In the genomic region with DNA sequence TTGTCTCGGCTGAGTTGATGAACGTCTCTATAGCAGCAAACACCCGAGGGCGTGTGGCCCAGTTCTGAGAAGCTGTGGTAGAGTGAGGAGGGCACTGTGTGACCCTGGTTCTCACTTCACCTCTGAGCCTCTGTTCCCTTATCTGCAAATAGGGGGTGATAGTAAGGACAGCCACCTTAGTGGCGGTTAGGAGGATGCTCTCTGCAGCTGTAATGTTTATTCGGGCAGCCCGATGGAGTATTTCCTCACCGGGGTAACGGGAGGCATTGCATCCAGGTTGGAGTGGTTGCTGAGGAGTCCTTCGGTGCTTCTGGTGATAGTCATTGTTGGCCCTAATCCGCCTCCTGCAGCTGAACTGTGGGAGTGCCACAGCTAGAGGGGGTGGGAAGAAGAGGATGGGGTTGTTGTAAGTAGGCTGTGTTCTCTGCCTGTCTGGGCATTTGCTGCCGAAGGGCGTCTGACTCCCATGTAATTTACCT, we compare ENCODE assay signal across 8 cellular contexts. TPM values are rescaled to one million over a fixed set of nuclear protein-coding genes. Genes with fewer than 3 reads are reported as not detected.
DNase-seq lines count a peak whose midpoint lies in the region; ATAC-seq and TF ChIP-seq lines count a peak whose summit lies in the region.

No MANE protein-coding gene starts in this region.

- no peak overlapping the region for H2BK5ac ChIP-seq in mesendoderm (ENCODE audit: low read length)

- WGBS in mesendoderm (ENCODE audit: extremely low coverage, insufficient coverage, low lambda C conversion rate): no CpG with 5 or more reads among the region's 13 CpGs

- peak overlapping the region; percentile 59 for H3K56ac ChIP-seq in mesendoderm (ENCODE audit: low read length)

- no peak overlapping the region for H2BK120ac ChIP-seq in mesendoderm (ENCODE audit: low read depth, low read length)

- no peak overlapping the region for H2AK5ac ChIP-seq in mesendoderm (ENCODE audit: low read length)

- peak overlapping the region; percentile 41 for H3K4me3 ChIP-seq in effector memory CD4-positive, alpha-beta T cell (ENCODE audit: insufficient read depth, low read depth, low read length, poor library complexity, severe bottlenecking)
- H3K4me3 ChIP-seq in mesendoderm (ENCODE audit: low read length): no peak overlapping the region

- peaks cover 96% of the 10 kb centered on the region for H3K79me2 ChIP-seq in mesendoderm (ENCODE audit: control insufficient read depth, insufficient read depth, low read length)

- H3K27me3 ChIP-seq in effector memory CD4-positive, alpha-beta T cell (replicated peaks; ENCODE audit: control insufficient read depth, insufficient read depth, low read length, poor library complexity, severe bottlenecking): no peaks in the 10 kb centered on the region
- H3K27me3 ChIP-seq in mesendoderm (ENCODE audit: insufficient read depth, low read length, poor library complexity): no peaks in the 10 kb centered on the region

- H3K18ac ChIP-seq in mesendoderm (ENCODE audit: low read length): peak overlapping the region; percentile 68

- peaks cover 67% of the 10 kb centered on the region for H3K4me1 ChIP-seq in effector memory CD4-positive, alpha-beta T cell (ENCODE audit: control insufficient read depth, insufficient read depth, low read length, poor library complexity, severe bottlenecking)
- peaks cover 38% of the 10 kb centered on the region for H3K4me1 ChIP-seq in mesendoderm (ENCODE audit: control insufficient read depth, low read depth, low read length)

- H3K79me1 ChIP-seq in mesendoderm (ENCODE audit: low read length): no peaks in the 10 kb centered on the region

- H3K9ac ChIP-seq in mesendoderm (ENCODE audit: low read length): peak overlapping the region; percentile 44

- peak; percentile 68 for ATAC-seq in WTC11

- H3K36me3 Mint-ChIP-seq in WTC11 (peaks cover 13% of the 10 kb centered on the region), type B pancreatic cell (peaks cover 13% of the 10 kb centered on the region)

- CTCF ChIA-PET in WTC11 (lab: Charles Lee): interaction anchor here (0.8 to 8.8 kb wide), 11 partner anchors 10 to 71 kb away, joined by 3 to 72 read pairs (median 4); no protein-coding TSS in a partner anchor

- H3K9me3 Mint-ChIP-seq in WTC11: peaks cover 3% of the 10 kb centered on the region; the same call in 1 of the 2 replicates
- no peaks in the 10 kb centered on the region for H3K9me3 Mint-ChIP-seq in type B pancreatic cell

- TF ChIP-seq CTCF in WTC11 (IDR thresholded peaks at IDR 0.05) (no peak), type B pancreatic cell (conservative IDR thresholded peaks at IDR 0.05) (peak; percentile 21)

- H3K4me1 Mint-ChIP-seq in WTC11: peaks cover 87% of the 10 kb centered on the region
- peaks cover 65% of the 10 kb centered on the region for H3K4me1 Mint-ChIP-seq in type B pancreatic cell (ENCODE audit: unreplicated experiment)

- peak; percentile 51 for DNase-seq in activated gamma-delta T cell treated with Interleukin-2 at 50 U/mL for 16 hours
- no peak for DNase-seq in activated gamma-delta T cell (lab: John Stamatoyannopoulos, UW)
- peak; percentile 67 for DNase-seq in WTC11 (ENCODE audit: low spot score)
- peak in 2 of 3 donors; percentile 23 to 42 for DNase-seq in effector memory CD4-positive, alpha-beta T cell
- DNase-seq in mesendoderm: peak; percentile 97
- no peak for DNase-seq in type B pancreatic cell (ENCODE audit: extremely low spot score, unreplicated experiment)
- DNase-seq in COR-L47 (lab: John Stamatoyannopoulos, UW): no peak
- no peak for DNase-seq in SK-N-DZ (ENCODE audit: low spot score)

- H3K4me3 Mint-ChIP-seq in WTC11 (peak overlapping the region; percentile 51), type B pancreatic cell (peak overlapping the region; percentile 47)

- peak overlapping the region; percentile 18 for H3K4me2 ChIP-seq in mesendoderm (ENCODE audit: low read length)

- POLR2A ChIA-PET in WTC11 (lab: Charles Lee): interaction anchor here (0.6 to 2.5 kb wide), 5 partner anchors 13 to 58 kb away, joined by 3 to 6 read pairs (median 3); no protein-coding TSS in a partner anchor

- peak overlapping the region; percentile 47 for H3K27ac ChIP-seq in effector memory CD4-positive, alpha-beta T cell (ENCODE audit: insufficient read depth, low read length, poor library complexity, severe bottlenecking)
- H3K27ac ChIP-seq in mesendoderm (ENCODE audit: low read depth, low read length): peak overlapping the region; percentile 83

- H4K8ac ChIP-seq in mesendoderm (ENCODE audit: low read depth, low read length): no peak overlapping the region

- H2BK15ac ChIP-seq in mesendoderm (replicated peaks; ENCODE audit: low read depth): no peak overlapping the region

- H4K5ac ChIP-seq in mesendoderm (ENCODE audit: low read length): no peak overlapping the region

- H3K36me3 ChIP-seq in effector memory CD4-positive, alpha-beta T cell (ENCODE audit: control insufficient read depth, insufficient read depth, low read length): no peaks in the 10 kb centered on the region
- H3K36me3 ChIP-seq in mesendoderm (ENCODE audit: control insufficient read depth, insufficient read depth, low read length): no peaks in the 10 kb centered on the region

- H3K9me3 ChIP-seq in effector memory CD4-positive, alpha-beta T cell (ENCODE audit: control insufficient read depth, low read length): no peaks in the 10 kb centered on the region

- no peak overlapping the region for H3K23ac ChIP-seq in mesendoderm (ENCODE audit: low read length)

- H3K4ac ChIP-seq in mesendoderm (ENCODE audit: low read depth, low read length): no peak overlapping the region

- H3K27me3 Mint-ChIP-seq in WTC11 (ENCODE audit: low read depth): no peaks in the 10 kb centered on the region
- H3K27me3 Mint-ChIP-seq in type B pancreatic cell: no peaks in the 10 kb centered on the region

- H3K27ac Mint-ChIP-seq in WTC11 (peak overlapping the region; percentile 99), type B pancreatic cell (peak overlapping the region; percentile 74)

TF ChIP-seq in WTC11, 78 proteins besides CTCF, POLR2A, EP300 and RAD21 (continues in another document):
- TF ChIP-seq, protein P1, sequence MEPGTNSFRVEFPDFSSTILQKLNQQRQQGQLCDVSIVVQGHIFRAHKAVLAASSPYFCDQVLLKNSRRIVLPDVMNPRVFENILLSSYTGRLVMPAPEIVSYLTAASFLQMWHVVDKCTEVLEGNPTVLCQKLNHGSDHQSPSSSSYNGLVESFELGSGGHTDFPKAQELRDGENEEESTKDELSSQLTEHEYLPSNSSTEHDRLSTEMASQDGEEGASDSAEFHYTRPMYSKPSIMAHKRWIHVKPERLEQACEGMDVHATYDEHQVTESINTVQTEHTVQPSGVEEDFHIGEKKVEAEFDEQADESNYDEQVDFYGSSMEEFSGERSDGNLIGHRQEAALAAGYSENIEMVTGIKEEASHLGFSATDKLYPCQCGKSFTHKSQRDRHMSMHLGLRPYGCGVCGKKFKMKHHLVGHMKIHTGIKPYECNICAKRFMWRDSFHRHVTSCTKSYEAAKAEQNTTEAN (CRISPR knock-in tag; IDR thresholded peaks at IDR 0.05): no peak
- TF ChIP-seq GABPB1 (CRISPR knock-in tag; IDR thresholded peaks at IDR 0.05) (no peak), ATF1 (CRISPR knock-in tag; IDR thresholded peaks at IDR 0.05) (no peak), IRF1 (CRISPR knock-in tag; IDR thresholded peaks at IDR 0.05) (no peak), CREM (CRISPR knock-in tag; IDR thresholded peaks at IDR 0.05) (0 out of 2 replicates have a peak, but pooled peaks have one; percentile 26)
- TF ChIP-seq, protein P2, sequence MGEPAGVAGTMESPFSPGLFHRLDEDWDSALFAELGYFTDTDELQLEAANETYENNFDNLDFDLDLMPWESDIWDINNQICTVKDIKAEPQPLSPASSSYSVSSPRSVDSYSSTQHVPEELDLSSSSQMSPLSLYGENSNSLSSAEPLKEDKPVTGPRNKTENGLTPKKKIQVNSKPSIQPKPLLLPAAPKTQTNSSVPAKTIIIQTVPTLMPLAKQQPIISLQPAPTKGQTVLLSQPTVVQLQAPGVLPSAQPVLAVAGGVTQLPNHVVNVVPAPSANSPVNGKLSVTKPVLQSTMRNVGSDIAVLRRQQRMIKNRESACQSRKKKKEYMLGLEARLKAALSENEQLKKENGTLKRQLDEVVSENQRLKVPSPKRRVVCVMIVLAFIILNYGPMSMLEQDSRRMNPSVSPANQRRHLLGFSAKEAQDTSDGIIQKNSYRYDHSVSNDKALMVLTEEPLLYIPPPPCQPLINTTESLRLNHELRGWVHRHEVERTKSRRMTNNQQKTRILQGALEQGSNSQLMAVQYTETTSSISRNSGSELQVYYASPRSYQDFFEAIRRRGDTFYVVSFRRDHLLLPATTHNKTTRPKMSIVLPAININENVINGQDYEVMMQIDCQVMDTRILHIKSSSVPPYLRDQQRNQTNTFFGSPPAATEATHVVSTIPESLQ (CRISPR knock-in tag; IDR thresholded peaks at IDR 0.05): no peak
- TF ChIP-seq, protein P3, sequence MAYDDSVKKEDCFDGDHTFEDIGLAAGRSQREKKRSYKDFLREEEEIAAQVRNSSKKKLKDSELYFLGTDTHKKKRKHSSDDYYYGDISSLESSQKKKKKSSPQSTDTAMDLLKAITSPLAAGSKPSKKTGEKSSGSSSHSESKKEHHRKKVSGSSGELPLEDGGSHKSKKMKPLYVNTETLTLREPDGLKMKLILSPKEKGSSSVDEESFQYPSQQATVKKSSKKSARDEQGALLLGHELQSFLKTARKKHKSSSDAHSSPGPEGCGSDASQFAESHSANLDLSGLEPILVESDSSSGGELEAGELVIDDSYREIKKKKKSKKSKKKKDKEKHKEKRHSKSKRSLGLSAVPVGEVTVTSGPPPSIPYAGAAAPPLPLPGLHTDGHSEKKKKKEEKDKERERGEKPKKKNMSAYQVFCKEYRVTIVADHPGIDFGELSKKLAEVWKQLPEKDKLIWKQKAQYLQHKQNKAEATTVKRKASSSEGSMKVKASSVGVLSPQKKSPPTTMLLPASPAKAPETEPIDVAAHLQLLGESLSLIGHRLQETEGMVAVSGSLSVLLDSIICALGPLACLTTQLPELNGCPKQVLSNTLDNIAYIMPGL (CRISPR knock-in tag; IDR thresholded peaks at IDR 0.05): 0 out of 2 replicates have a peak, but pooled peaks have one; percentile 35

RNA-seq across cellular contexts. Expression of gene PRRC2B, which starts 13.9 kb away (rescaled TPM):
- 272 to 314 TPM (median 311 TPM) in 3 replicates for total RNA-seq in WTC11 (2021)
- polyA plus RNA-seq in mesendoderm (2013, experiment 1 of 2): 62.7 TPM
- 70.0 TPM for polyA plus RNA-seq in mesendoderm (2013, experiment 2 of 2)
- total RNA-seq in type B pancreatic cell (ENCODE audit: low replicate concordance): 225 and 300 TPM in 2 replicates
- 81.2 and 95.5 TPM in 2 replicates for polyA plus RNA-seq in SK-N-DZ (2014; cell fraction: cytosol; rRNA removed)
- polyA plus RNA-seq in SK-N-DZ (2014; cell fraction: nucleus; rRNA removed): 79.4 and 130 TPM in 2 replicates

Comparison
In these comparisons a context has a peak if more than half of its experiments do, and no peak if none do; other contexts are left out.
1. DNase-seq: peak in activated gamma-delta T cell treated with Interleukin-2 at 50 U/mL for 16 hours (single experiment), WTC11 (single experiment), effector memory CD4-positive, alpha-beta T cell (2 of 3) and mesendoderm (single experiment); none in activated gamma-delta T cell (single experiment), type B pancreatic cell (single experiment), COR-L47 (single experiment) and SK-N-DZ (single experiment).